ENCODE assay signal across 8 cellular contexts in genomic region chr7:99500637-99501009, GRCh38. TPM values are rescaled to one million over a fixed set of nuclear protein-coding genes. Genes with fewer than 3 reads are reported as not detected.
DNase-seq lines count a peak whose midpoint lies in the region; ATAC-seq and TF ChIP-seq lines count a peak whose summit lies in the region.

No MANE protein-coding gene starts in this region.

- H3K27ac Mint-ChIP-seq in T-helper 1 cell treated with Interleukin-12 subunit alpha and Interleukin-12 subunit beta and Interleukin-4 antibody, amounts not matched to agents 30 μg/mL and 1 μg/mL, for 36 hours = peak overlapping the region; percentile 97

- intact Hi-C loops in ascending aorta (cut with DNase I) (loop anchor here (2.0 to 10.0 kb wide), 2 partner anchors 116 to 1216 kb away; partner anchors contain the start of genes BRI3 and ZSCAN25), left lung (cut with DNase I) (no loop called here), testis (cut with DNase I; ENCODE audit: low total_unique reads) (loop anchor here (10.0 kb wide), 1 partner anchor 54 kb away; the partner anchor contains the start of genes FAM200A and ZNF655)

- H3K4me1 ChIP-seq in ascending aorta = peaks cover 14 to 33% of the 10 kb centered on the region in 2 donors
- H3K4me1 ChIP-seq in left lung = peaks cover 15 to 47% of the 10 kb centered on the region in 2 donors
- H3K4me1 ChIP-seq in testis = peaks cover 12% of the 10 kb centered on the region

- peak overlapping the region; percentile 96 for H3K4me3 Mint-ChIP-seq in T-helper 1 cell treated with Interleukin-12 subunit alpha and Interleukin-12 subunit beta and Interleukin-4 antibody, amounts not matched to agents 30 μg/mL and 1 μg/mL, for 36 hours

- peaks cover 17% of the 10 kb centered on the region for H3K4me1 Mint-ChIP-seq in T-helper 1 cell treated with Interleukin-12 subunit alpha and Interleukin-12 subunit beta and Interleukin-4 antibody, amounts not matched to agents 30 μg/mL and 1 μg/mL, for 36 hours (ENCODE audit: low read depth)

- H3K9me3 ChIP-seq in ascending aorta = no peaks in the 10 kb centered on the region
- no peaks in the 10 kb centered on the region for H3K9me3 ChIP-seq in left lung
- H3K9me3 ChIP-seq in testis = no peaks in the 10 kb centered on the region

- H3K27me3 Mint-ChIP-seq in T-helper 1 cell treated with Interleukin-12 subunit alpha and Interleukin-12 subunit beta and Interleukin-4 antibody, amounts not matched to agents 30 μg/mL and 1 μg/mL, for 36 hours (ENCODE audit: low read depth) = no peaks in the 10 kb centered on the region

- H3K27me3 ChIP-seq in ascending aorta = no peaks in the 10 kb centered on the region
- no peaks in the 10 kb centered on the region for H3K27me3 ChIP-seq in left lung
- no peaks in the 10 kb centered on the region for H3K27me3 ChIP-seq in testis

- 31 to 38% methylated on average over 16 of the region's 16 CpGs for WGBS in testis, 2 donors

- ATAC-seq in left lung (no peak), HG03442 (IDR thresholded peaks at IDR 0.05; ENCODE audit: unreplicated experiment) (no peak), omental fat pad (ENCODE audit: low FRiP score) (no peak)

- TF ChIP-seq CTCF in ascending aorta (IDR thresholded peaks at IDR 0.05) (no peak), left lung (IDR thresholded peaks at IDR 0.05) (no peak), testis (IDR thresholded peaks at IDR 0.05) (no peak), omental fat pad (IDR thresholded peaks at IDR 0.05) (no peak)

- H3K4me3 ChIP-seq in ascending aorta (peak overlapping the region; percentile 78 to 81), left lung (peak overlapping the region; percentile 97 to 98), testis (peak overlapping the region; percentile 83 to 96)

- no peak for TF ChIP-seq POLR2A in testis (IDR thresholded peaks at IDR 0.05)

- no peak for DNase-seq in T-helper 1 cell
- DNase-seq in ascending aorta (ENCODE audit: low spot score in 2 of 2) = no peak
- no peak for DNase-seq in left lung
- DNase-seq in testis = no peak
- no peak for DNase-seq in HT-29 (ENCODE audit: low spot score)
- no peak for DNase-seq in omental fat pad (ENCODE audit: low spot score)

- H3K27ac ChIP-seq in ascending aorta (peak overlapping the region; percentile 91 to 97), left lung (peak overlapping the region; percentile 97 to 99), testis (peak overlapping the region; percentile 86 to 91)

- H3K36me3 ChIP-seq in ascending aorta (peaks cover 6 to 26% of the 10 kb centered on the region in 2 donors), left lung (peaks cover 0 to 31% of the 10 kb centered on the region in 2 donors), testis (ENCODE audit: low read depth, missing control alignments) (no peaks in the 10 kb centered on the region)

- peaks cover 13% of the 10 kb centered on the region for H3K9me3 Mint-ChIP-seq in T-helper 1 cell treated with Interleukin-12 subunit alpha and Interleukin-12 subunit beta and Interleukin-4 antibody, amounts not matched to agents 30 μg/mL and 1 μg/mL, for 36 hours

- peaks cover 39% of the 10 kb centered on the region for H3K36me3 Mint-ChIP-seq in T-helper 1 cell treated with Interleukin-12 subunit alpha and Interleukin-12 subunit beta and Interleukin-4 antibody, amounts not matched to agents 30 μg/mL and 1 μg/mL, for 36 hours (ENCODE audit: low read depth)

RNA-seq across cellular contexts. Expression of gene ZNF394, which starts 0.5 kb away (rescaled TPM):
- total RNA-seq in ascending aorta (25.7 TPM), left lung (10 to 100 TPM; 18.6 to 28.9 TPM), testis (10 to 100 TPM; 45.3 to 65.0 TPM), omental fat pad (10 to 100 TPM; 23.7 to 46.7 (median 35.6) TPM)
- polyA plus RNA-seq in testis (ENCODE audit: insufficient read depth, low read depth, low replicate concordance) = 24.6 TPM
- 21.0 and 28.5 TPM in 2 replicates for total RNA-seq in HT-29 (2014; rRNA removed; shearing (Covaris generic))

RNA-seq across cellular contexts. Expression of gene ZKSCAN5, which starts 3.8 kb away (rescaled TPM):
- 4.4 TPM for total RNA-seq in ascending aorta
- 1 to 10 TPM; 6.7 to 7.6 TPM for total RNA-seq in left lung
- 10 to 100 TPM; 19.9 to 24.9 TPM for total RNA-seq in testis
- polyA plus RNA-seq in testis (ENCODE audit: insufficient read depth, low read depth, low replicate concordance) = 24.7 TPM
- 8.5 and 9.7 TPM in 2 replicates for total RNA-seq in HT-29 (2014; rRNA removed; shearing (Covaris generic))
- 10 to 100 TPM in 1 of 4 donors, 1 to 10 TPM in 3; 6.1 to 10.2 (median 7.8) TPM for total RNA-seq in omental fat pad

RNA-seq across cellular contexts. Expression of gene ZNF789, which starts 27.9 kb away (rescaled TPM):
- total RNA-seq in ascending aorta (4.2 TPM), left lung (10 to 100 TPM in 1 of 2 donors, 1 to 10 TPM in 1; 8.5 to 11.1 TPM), testis (10 to 100 TPM; 26.2 to 32.0 TPM), omental fat pad (10 to 100 TPM in 1 of 4 donors, 1 to 10 TPM in 3; 3.4 to 11.5 (median 7.1) TPM)
- 30.9 TPM for polyA plus RNA-seq in testis (ENCODE audit: insufficient read depth, low read depth, low replicate concordance)
- total RNA-seq in HT-29 (2014; rRNA removed; shearing (Covaris generic)) = 18.6 and 20.4 TPM in 2 replicates

RNA-seq across cellular contexts. Expression of gene ATP5MF, which starts 34.7 kb away (rescaled TPM):
- total RNA-seq in ascending aorta = 893 TPM
- total RNA-seq in left lung = 100 to 1,000 TPM; 250 to 265 TPM
- 100 to 1,000 TPM; 582 to 769 TPM for total RNA-seq in testis
- polyA plus RNA-seq in testis (ENCODE audit: insufficient read depth, low read depth, low replicate concordance) = 594 TPM
- 918 and 1,014 TPM in 2 replicates for total RNA-seq in HT-29 (2014; rRNA removed; shearing (Covaris generic))
- 1,000 to 10,000 TPM in 2 of 4 donors, 100 to 1,000 TPM in 2; 572 to 1,317 (median 943) TPM for total RNA-seq in omental fat pad

RNA-seq across cellular contexts. Expression of gene FAM200A, which starts 51.3 kb away (rescaled TPM):
- total RNA-seq in ascending aorta (0.64 TPM), left lung (1 to 10 TPM; 4.1 to 6.4 TPM), testis (10 to 100 TPM in 1 of 2 donors, 1 to 10 TPM in 1; 9.2 to 11.5 TPM), omental fat pad (1 to 10 TPM; 2.8 to 5.8 (median 3.3) TPM)
- polyA plus RNA-seq in testis (ENCODE audit: insufficient read depth, low read depth, low replicate concordance) = 11.4 TPM
- total RNA-seq in HT-29 (2014; rRNA removed; shearing (Covaris generic)) = 1.6 and 1.7 TPM in 2 replicates

Comparison
In these comparisons a context has a peak if more than half of its experiments do, and no peak if none do; other contexts are left out.
1. intact Hi-C loops: an anchor here in ascending aorta (2.0 to 10.0 kb wide) and testis (10.0 kb wide); none called in left lung.